Comparison of ENCODE assay signal across 25 cellular contexts in genomic region chrX:138890491-138890890, GRCh38.
"Had no signal": no experiment of that assay in that cellular context is flagged by ENCODE, and none has a peak within 500 bp of the region (broad histone marks: within the 10 kb centered on the region; RNA-seq: fewer than 3 reads in every experiment).

No MANE protein-coding gene starts in this region.

- H3K4me1 ChIP-seq: breast epithelium, Peyer's patch, SJCRH30 had no signal

- H3K9ac ChIP-seq: SK-N-SH had no signal

- H3K9me3 Mint-ChIP-seq: activated CD4-positive, alpha-beta memory T cell treated with anti-CD3 and anti-CD28 coated beads for 36 hours; activated CD4-positive, alpha-beta T cell treated with anti-CD3 and anti-CD28 coated beads, Interleukin-2, amount 10 ng/mL, durations not matched to agents 7 days and 5 days; activated naive CD4-positive, alpha-beta T cell treated with anti-CD3 and anti-CD28 coated beads, Interleukin-2, amount 10 ng/mL, durations not matched to agents 7 days and 5 days; activated naive CD8-positive, alpha-beta T cell treated with anti-CD3 and anti-CD28 coated beads for 36 hours; activated T-cell treated with anti-CD3 and anti-CD28 coated beads, Interleukin-2, amount 50 U/mL, for 4 hours; T-helper 1 cell treated with Interleukin-12 subunit alpha and Interleukin-12 subunit beta and Interleukin-4 antibody, amounts not matched to agents 30 μg/mL and 1 μg/mL, for 36 hours; WTC11 had no signal

- DNase-seq: activated CD4-positive, alpha-beta memory T cell treated with anti-CD3 and anti-CD28 coated beads for 36 hours; activated CD4-positive, alpha-beta T cell treated with anti-CD3 and anti-CD28 coated beads, Interleukin-2, amount 10 ng/mL, durations not matched to agents 7 days and 5 days; activated CD8-positive, alpha-beta memory T cell treated with anti-CD3 and anti-CD28 coated beads for 24 hours; activated gamma-delta T cell; activated naive CD4-positive, alpha-beta T cell treated with anti-CD3 and anti-CD28 coated beads, Interleukin-2, amount 10 ng/mL, durations not matched to agents 7 days and 5 days; activated naive CD8-positive, alpha-beta T cell treated with anti-CD3 and anti-CD28 coated beads for 36 hours; activated T-cell treated with anti-CD3 and anti-CD28 coated beads, Interleukin-2, amount 50 U/mL, for 4 hours; caudate nucleus; KG1; MG63; NCI-H1092 treated with DMSO at 0.1 percent for 48 hours; NCI-H146; NCI-H187 treated with DMSO at 0.1 percent for 48 hours; NCI-H2081 treated with DMSO at 0.1 percent for 48 hours; NCI-H446; NCI-H524; Peyer's patch; SJCRH30; SK-N-SH; SW 1271; T-helper 9 cell had no signal

- H3K27me3 Mint-ChIP-seq: activated CD4-positive, alpha-beta memory T cell treated with anti-CD3 and anti-CD28 coated beads for 36 hours; activated CD4-positive, alpha-beta T cell treated with anti-CD3 and anti-CD28 coated beads, Interleukin-2, amount 10 ng/mL, durations not matched to agents 7 days and 5 days; activated naive CD4-positive, alpha-beta T cell treated with anti-CD3 and anti-CD28 coated beads, Interleukin-2, amount 10 ng/mL, durations not matched to agents 7 days and 5 days; activated naive CD8-positive, alpha-beta T cell treated with anti-CD3 and anti-CD28 coated beads for 36 hours had no signal

- H3K36me3 Mint-ChIP-seq: activated CD4-positive, alpha-beta memory T cell treated with anti-CD3 and anti-CD28 coated beads for 36 hours; activated naive CD4-positive, alpha-beta T cell treated with anti-CD3 and anti-CD28 coated beads, Interleukin-2, amount 10 ng/mL, durations not matched to agents 7 days and 5 days; activated naive CD8-positive, alpha-beta T cell treated with anti-CD3 and anti-CD28 coated beads for 36 hours; WTC11 had no signal

- ATAC-seq: activated T-cell treated with anti-CD3 and anti-CD28 coated beads, Interleukin-2, amount 50 U/mL, for 4 hours; WTC11 had no signal

- H3K27ac Mint-ChIP-seq: activated CD4-positive, alpha-beta memory T cell treated with anti-CD3 and anti-CD28 coated beads for 36 hours; activated CD4-positive, alpha-beta T cell treated with anti-CD3 and anti-CD28 coated beads, Interleukin-2, amount 10 ng/mL, durations not matched to agents 7 days and 5 days; activated naive CD4-positive, alpha-beta T cell treated with anti-CD3 and anti-CD28 coated beads, Interleukin-2, amount 10 ng/mL, durations not matched to agents 7 days and 5 days; activated naive CD8-positive, alpha-beta T cell treated with anti-CD3 and anti-CD28 coated beads for 36 hours; T-helper 1 cell treated with Interleukin-12 subunit alpha and Interleukin-12 subunit beta and Interleukin-4 antibody, amounts not matched to agents 30 μg/mL and 1 μg/mL, for 36 hours; WTC11 had no signal

- H3K36me3 ChIP-seq: breast epithelium, MG63, Peyer's patch, SJCRH30 had no signal

- H3K9me3 ChIP-seq: breast epithelium, MG63, Peyer's patch, SJCRH30, SK-N-SH had no signal

- H3K27ac ChIP-seq: breast epithelium, Peyer's patch, RWPE1, SJCRH30 had no signal

- H3K4me1 Mint-ChIP-seq: activated CD4-positive, alpha-beta T cell treated with anti-CD3 and anti-CD28 coated beads, Interleukin-2, amount 10 ng/mL, durations not matched to agents 7 days and 5 days; activated naive CD4-positive, alpha-beta T cell treated with anti-CD3 and anti-CD28 coated beads, Interleukin-2, amount 10 ng/mL, durations not matched to agents 7 days and 5 days; activated naive CD8-positive, alpha-beta T cell treated with anti-CD3 and anti-CD28 coated beads for 36 hours had no signal

- H3K4me2 ChIP-seq: SK-N-SH had no signal

- H3K27me3 ChIP-seq: MG63, Peyer's patch, SJCRH30 had no signal

- H3K4me3 ChIP-seq: breast epithelium, MG63, Peyer's patch, SJCRH30 had no signal

- H3K4me3 Mint-ChIP-seq: activated CD4-positive, alpha-beta memory T cell treated with anti-CD3 and anti-CD28 coated beads for 36 hours; activated CD4-positive, alpha-beta T cell treated with anti-CD3 and anti-CD28 coated beads, Interleukin-2, amount 10 ng/mL, durations not matched to agents 7 days and 5 days; activated naive CD4-positive, alpha-beta T cell treated with anti-CD3 and anti-CD28 coated beads, Interleukin-2, amount 10 ng/mL, durations not matched to agents 7 days and 5 days; activated naive CD8-positive, alpha-beta T cell treated with anti-CD3 and anti-CD28 coated beads for 36 hours; activated T-cell treated with anti-CD3 and anti-CD28 coated beads, Interleukin-2, amount 50 U/mL, for 4 hours; T-helper 1 cell treated with Interleukin-12 subunit alpha and Interleukin-12 subunit beta and Interleukin-4 antibody, amounts not matched to agents 30 μg/mL and 1 μg/mL, for 36 hours; WTC11 had no signal
